18 cellular contexts compared by ENCODE assay signal in genomic region chr19:29609636-29610035, GRCh38. TPM values are rescaled to one million over a fixed set of nuclear protein-coding genes. Genes with fewer than 3 reads are reported as not detected.
DNase-seq lines count a peak whose midpoint lies in the region; ATAC-seq and TF ChIP-seq lines count a peak whose summit lies in the region.
"Had no signal": no experiment of that assay in that cellular context is flagged by ENCODE, and none has a peak within 500 bp of the region (broad histone marks: within the 10 kb centered on the region; RNA-seq: fewer than 3 reads in every experiment).

No MANE protein-coding gene starts in this region.

- peaks cover 12% of the 10 kb centered on the region for H3K79me2 ChIP-seq in PC-3 (ENCODE audit: low read length)

- no peak overlapping the region for H3K27ac ChIP-seq in PC-3 (ENCODE audit: low read length)
- H3K27ac ChIP-seq: PC-9 had no signal

- TF ChIP-seq CTCF in neural crest cell (conservative IDR thresholded peaks at IDR 0.05) (no peak), PC-3 (conservative IDR thresholded peaks at IDR 0.05; ENCODE audit: low read depth, low read length) (no peak)

- no peak for DNase-seq in activated naive CD4-positive, alpha-beta T cell treated with anti-CD3 and anti-CD28 coated beads, Interleukin-2, amount 50 U/mL, for 72 hours (ENCODE audit: low spot score in 2 of 2)
- DNase-seq in activated naive CD4-positive, alpha-beta T cell treated with anti-CD3 and anti-CD28 coated beads for 36 hours, result no peak
- no peak for DNase-seq in immature natural killer cell
- no peak for DNase-seq in neural crest cell (ENCODE audit: low read depth, low spot score)
- DNase-seq in stimulated activated naive B cell treated with anti-CD40 and anti-IgM and Interleukin-4, amounts not matched to agents 10 μg/mL and 1 μg/mL and 100 μg/mL, for 72 hours, result no peak
- DNase-seq in NCI-H1694 (lab: John Stamatoyannopoulos, UW), result no peak
- DNase-seq in PC-3, result no peak
- DNase-seq: DMS79, KG1, NCI-H1092 treated with DMSO at 0.1 percent for 48 hours, NCI-H187 treated with DMSO at 0.1 percent for 48 hours, NCI-H446, NCI-H748 treated with DMSO at 0.1 percent for 48 hours, PC-9 had no signal

- H3K9me3 ChIP-seq in PC-3 (ENCODE audit: low read length), result no peaks in the 10 kb centered on the region

- no TSS peak for BruUV-seq in PC-3 (replicated peaks; lab: Mats Ljungman, UMichigan)

- peaks cover 3% of the 10 kb centered on the region; the same call in 1 of the 2 replicates for H3K4me1 ChIP-seq in PC-3 (ENCODE audit: insufficient read depth, low read length)

- no peak overlapping the region for H3K4me3 Mint-ChIP-seq in activated naive CD4-positive, alpha-beta T cell treated with anti-CD3 and anti-CD28 coated beads for 36 hours
- H3K4me3 Mint-ChIP-seq in immature natural killer cell (peak overlapping the region in 2 of 5 donors; percentile 26 to 61), neural crest cell (peak overlapping the region; percentile 75)
- no peak overlapping the region for H3K4me3 Mint-ChIP-seq in stimulated activated naive B cell treated with anti-CD40 and anti-IgM and Interleukin-4, amounts not matched to agents 10 μg/mL and 1 μg/mL and 100 μg/mL, for 72 hours
- H3K4me3 Mint-ChIP-seq: CD14-positive monocyte, GM23338 had no signal

- no peak overlapping the region for H3K9ac ChIP-seq in PC-3 (ENCODE audit: low read length)

- peaks cover 27% of the 10 kb centered on the region for H3K4me1 Mint-ChIP-seq in activated naive CD4-positive, alpha-beta T cell treated with anti-CD3 and anti-CD28 coated beads for 36 hours (ENCODE audit: low read depth)
- H3K4me1 Mint-ChIP-seq in immature natural killer cell (peaks cover 39 to 53% of the 10 kb centered on the region in 2 donors), neural crest cell (peaks cover 17% of the 10 kb centered on the region)
- peaks cover 23 to 34% of the 10 kb centered on the region in 2 donors for H3K4me1 Mint-ChIP-seq in stimulated activated naive B cell treated with anti-CD40 and anti-IgM and Interleukin-4, amounts not matched to agents 10 μg/mL and 1 μg/mL and 100 μg/mL, for 72 hours

- no peaks in the 10 kb centered on the region for H4K20me1 ChIP-seq in PC-3 (ENCODE audit: low read length)

- H3K36me3 ChIP-seq in PC-3 (ENCODE audit: low read depth, low read length), result peaks cover 4% of the 10 kb centered on the region; the same call in 1 of the 2 replicates

- no peaks in the 10 kb centered on the region for H3F3A ChIP-seq in PC-3 (ENCODE audit: low read length, unreplicated experiment)

- H3K36me3 Mint-ChIP-seq in activated naive CD4-positive, alpha-beta T cell treated with anti-CD3 and anti-CD28 coated beads, Interleukin-2, amount 50 U/mL, for 72 hours, result peaks cover 37 to 44% of the 10 kb centered on the region in 2 donors
- H3K36me3 Mint-ChIP-seq in activated naive CD4-positive, alpha-beta T cell treated with anti-CD3 and anti-CD28 coated beads for 36 hours (ENCODE audit: low read depth), result peaks cover 33% of the 10 kb centered on the region
- H3K36me3 Mint-ChIP-seq in immature natural killer cell (peaks cover 15 to 39% (median 27%) of the 10 kb centered on the region in 3 donors), neural crest cell (ENCODE audit: low read depth) (no peaks in the 10 kb centered on the region)
- H3K36me3 Mint-ChIP-seq in stimulated activated naive B cell treated with anti-CD40 and anti-IgM and Interleukin-4, amounts not matched to agents 10 μg/mL and 1 μg/mL and 100 μg/mL, for 72 hours, result peaks cover 29 to 53% of the 10 kb centered on the region in 2 donors

- CTCF ChIA-PET in activated naive CD4-positive, alpha-beta T cell treated with anti-CD3 and anti-CD28 coated beads for 36 hours (lab: Charles Lee), result interaction anchor here (0.9 to 6.9 kb wide), 16 partner anchors 9 to 112 kb away, joined by 3 to 147 read pairs (median 12); partner anchors contain the start of genes C19orf12 and PLEKHF1
- CTCF ChIA-PET in PC-3 (lab: Charles Lee), result interaction anchor here (1.7 kb wide), 1 partner anchor 56 kb away, joined by 3 read pairs; the partner anchor contains the start of gene PLEKHF1

- intact Hi-C loops in activated naive CD4-positive, alpha-beta T cell treated with anti-CD3 and anti-CD28 coated beads for 36 hours (cut with micrococcal nuclease), result loop anchor here (1.0 to 10.0 kb wide), 7 partner anchors 59 to 1817 kb away; no protein-coding TSS in a partner anchor
- intact Hi-C loops in PC-3 (cut with micrococcal nuclease), result loop anchor here (1.0 kb wide), 2 partner anchors 82 to 107 kb away; no protein-coding TSS in a partner anchor

- H3K27ac Mint-ChIP-seq in activated naive CD4-positive, alpha-beta T cell treated with anti-CD3 and anti-CD28 coated beads, Interleukin-2, amount 50 U/mL, for 72 hours, result peak overlapping the region; percentile 22 to 36
- no peak overlapping the region for H3K27ac Mint-ChIP-seq in activated naive CD4-positive, alpha-beta T cell treated with anti-CD3 and anti-CD28 coated beads for 36 hours
- H3K27ac Mint-ChIP-seq in immature natural killer cell, result peak overlapping the region; percentile 40 to 91 (median 81)
- H3K27ac Mint-ChIP-seq in neural crest cell (ENCODE audit: unreplicated experiment), result peak overlapping the region; percentile 19
- H3K27ac Mint-ChIP-seq in stimulated activated naive B cell treated with anti-CD40 and anti-IgM and Interleukin-4, amounts not matched to agents 10 μg/mL and 1 μg/mL and 100 μg/mL, for 72 hours, result peak overlapping the region; percentile 56
- H3K27ac Mint-ChIP-seq: GM23338 had no signal

- ATAC-seq in activated naive CD4-positive, alpha-beta T cell treated with anti-CD3 and anti-CD28 coated beads, Interleukin-2, amount 50 U/mL, for 72 hours, result no peak
- ATAC-seq in stimulated activated naive B cell treated with anti-CD40 and anti-IgM and Interleukin-4, amounts not matched to agents 10 μg/mL and 1 μg/mL and 100 μg/mL, for 72 hours (replicated peaks), result no peak
- ATAC-seq in PC-3 (no peak), GM19467 (IDR thresholded peaks at IDR 0.05; ENCODE audit: unreplicated experiment) (no peak)
- ATAC-seq: GM12878 had no signal

- H2AFZ ChIP-seq in PC-3 (ENCODE audit: low read length), result no peak overlapping the region
- H2AFZ ChIP-seq: GM23338, PC-9 had no signal

- H3K9me3 Mint-ChIP-seq in activated naive CD4-positive, alpha-beta T cell treated with anti-CD3 and anti-CD28 coated beads, Interleukin-2, amount 50 U/mL, for 72 hours, result no peaks in the 10 kb centered on the region
- H3K9me3 Mint-ChIP-seq in activated naive CD4-positive, alpha-beta T cell treated with anti-CD3 and anti-CD28 coated beads for 36 hours, result no peaks in the 10 kb centered on the region
- H3K9me3 Mint-ChIP-seq in immature natural killer cell (no peaks in the 10 kb centered on the region), neural crest cell (no peaks in the 10 kb centered on the region)
- H3K9me3 Mint-ChIP-seq in stimulated activated naive B cell treated with anti-CD40 and anti-IgM and Interleukin-4, amounts not matched to agents 10 μg/mL and 1 μg/mL and 100 μg/mL, for 72 hours, result no peaks in the 10 kb centered on the region
- H3K9me3 Mint-ChIP-seq: CD14-positive monocyte, GM23338 had no signal

- no peaks in the 10 kb centered on the region for H3K27me3 Mint-ChIP-seq in activated naive CD4-positive, alpha-beta T cell treated with anti-CD3 and anti-CD28 coated beads for 36 hours (ENCODE audit: low read depth)
- H3K27me3 Mint-ChIP-seq in immature natural killer cell (ENCODE audit: low read depth in 3 of 3) (peaks cover 8 to 12% (median 10%) of the 10 kb centered on the region in 3 donors), neural crest cell (ENCODE audit: low read depth) (no peaks in the 10 kb centered on the region)
- no peaks in the 10 kb centered on the region for H3K27me3 Mint-ChIP-seq in stimulated activated naive B cell treated with anti-CD40 and anti-IgM and Interleukin-4, amounts not matched to agents 10 μg/mL and 1 μg/mL and 100 μg/mL, for 72 hours

- H3K9me2 ChIP-seq in PC-3 (replicated peaks; ENCODE audit: low read length), result no peaks in the 10 kb centered on the region

- POLR2A ChIA-PET in PC-3 (lab: Charles Lee; ENCODE audit: unreplicated experiment), result interaction anchor here (1.1 kb wide), 1 partner anchor 14 kb away, joined by 3 read pairs; no protein-coding TSS in a partner anchor

- no peak overlapping the region for H3K4me2 ChIP-seq in PC-3 (ENCODE audit: low read length)
- H3K4me2 ChIP-seq: GM23338, PC-9 had no signal

- no peak overlapping the region for H3K4me3 ChIP-seq in PC-3 (ENCODE audit: low read length)
- H3K4me3 ChIP-seq: GM12878, GM23338, PC-9 had no signal

- no peaks in the 10 kb centered on the region for H3K27me3 ChIP-seq in PC-3 (ENCODE audit: low read length)

RNA-seq across cellular contexts. Expression of gene POP4, which starts 3.6 kb away (rescaled TPM):
- 10 to 100 TPM; 83.7 to 90.7 TPM for total RNA-seq in activated naive CD4-positive, alpha-beta T cell treated with anti-CD3 and anti-CD28 coated beads, Interleukin-2, amount 50 U/mL, for 72 hours
- 10 to 100 TPM; 79.5 to 83.3 TPM for total RNA-seq in activated naive CD4-positive, alpha-beta T cell treated with anti-CD3 and anti-CD28 coated beads for 36 hours
- 100 to 1,000 TPM; 174 to 222 (median 184) TPM for polyA plus RNA-seq in immature natural killer cell
- total RNA-seq in neural crest cell, result 63.9 and 66.8 TPM in 2 replicates
- 99.7 and 115 TPM in 2 replicates for total RNA-seq in PC-3 (2014; rRNA removed)

RNA-seq across cellular contexts. Expression of gene PLEKHF1, which starts 55.6 kb away (rescaled TPM):
- total RNA-seq in activated naive CD4-positive, alpha-beta T cell treated with anti-CD3 and anti-CD28 coated beads, Interleukin-2, amount 50 U/mL, for 72 hours, result 10 to 100 TPM; 24.3 to 29.7 TPM
- total RNA-seq in activated naive CD4-positive, alpha-beta T cell treated with anti-CD3 and anti-CD28 coated beads for 36 hours, result 10 to 100 TPM; 20.7 to 21.0 TPM
- 100 to 1,000 TPM; 107 to 244 (median 141) TPM for polyA plus RNA-seq in immature natural killer cell
- total RNA-seq in neural crest cell (1.2 TPM in 2 replicates), PC-3 (2014; rRNA removed) (15.9 and 19.7 TPM in 2 replicates)
